ENCODE assay signal across 8 cellular contexts in genomic region chr3:129441782-129442181, GRCh38. TPM values are rescaled to one million over a fixed set of nuclear protein-coding genes. Genes with fewer than 3 reads are reported as not detected.
A peak's percentile ranks its signal among the peaks of the same experiment; 100 is the strongest.
DNase-seq lines count a peak whose midpoint lies in the region; ATAC-seq, FAIRE-seq and TF ChIP-seq lines count a peak whose summit lies in the region.

No MANE protein-coding gene starts in this region.

- no peaks in the 10 kb centered on the region for H3K27me3 Mint-ChIP-seq in activated T-helper 2 cell treated with anti-CD3 and anti-CD28 coated beads, Interferon-gamma antibody, Interleukin-2, Interleukin-4, amounts not matched to agents 10 μg/mL and 5 μg/mL and 100 μg/mL, durations not matched to agents 14 hours and 24 hours and 36 hours (ENCODE audit: low read depth)

- H3K27me3 ChIP-seq in liver (ENCODE audit: control insufficient read depth in 4 of 4, insufficient read depth in 4 of 4, low read length in 3 of 4) (no peaks in the 10 kb centered on the region), HepG2 (ENCODE audit: control insufficient read depth in 1 of 2, insufficient read depth in 2 of 2, low read length in 2 of 2) (no peaks in the 10 kb centered on the region; a peak in 1 of 5 replicates), right atrium auricular region (no peaks in the 10 kb centered on the region)

- no peak for FAIRE-seq in HepG2 (lab: Jason Lieb, UNC)

- H3K4me1 Mint-ChIP-seq in activated T-helper 2 cell treated with anti-CD3 and anti-CD28 coated beads, Interferon-gamma antibody, Interleukin-2, Interleukin-4, amounts not matched to agents 10 μg/mL and 5 μg/mL and 100 μg/mL, durations not matched to agents 14 hours and 24 hours and 36 hours (ENCODE audit: low read depth), result peaks cover 43% of the 10 kb centered on the region

- in situ Hi-C loops in HepG2 (cut with HindIII; ENCODE audit: extremely low pct_ligation_motif_present, low pct_unique_long_range_greater_than_20kb), result no loop called here

- CTCF ChIA-PET in HepG2 (lab: Yijun Ruan, JAX; ENCODE audit: low intra/inter-chr PET ratio, low total read pairs), result no interaction called here

- 12% methylated on average over 4 of the region's 4 CpGs for WGBS in liver
- WGBS in HepG2 (ENCODE audit: low lambda C conversion rate), result 69% methylated on average over 4 of the region's 4 CpGs

- H3K4me3 Mint-ChIP-seq in activated T-helper 2 cell treated with anti-CD3 and anti-CD28 coated beads, Interferon-gamma antibody, Interleukin-2, Interleukin-4, amounts not matched to agents 10 μg/mL and 5 μg/mL and 100 μg/mL, durations not matched to agents 14 hours and 24 hours and 36 hours (ENCODE audit: low read depth), result peak overlapping the region; percentile 92

- H3K9ac ChIP-seq in liver (ENCODE audit: low read depth in 1 of 2, low read length in 2 of 2) (peak overlapping the region; percentile 42 to 67), HepG2 (ENCODE audit: insufficient read depth, low read depth, low read length) (no peak overlapping the region)

- no peak overlapping the region for H3K4me3 ChIP-seq in liver (ENCODE audit: low read depth in 1 of 3, low read length in 3 of 3)
- no peak overlapping the region for H3K4me3 ChIP-seq in HepG2 (replicated peaks in 1 of 3; ENCODE audit: insufficient read depth in 1 of 3, low read depth in 2 of 3, low read length in 3 of 3)
- H3K4me3 ChIP-seq in right atrium auricular region, result no peak overlapping the region

- ATAC-seq in HepG2 (no peak), HG02798 (IDR thresholded peaks at IDR 0.05; ENCODE audit: poor library complexity, unreplicated experiment) (no peak), HG03457 (IDR thresholded peaks at IDR 0.05; ENCODE audit: unreplicated experiment) (no peak), GM21423 (IDR thresholded peaks at IDR 0.05; ENCODE audit: unreplicated experiment) (no peak)

- POLR2A ChIA-PET in HepG2 (lab: Yijun Ruan, JAX), result no interaction called here

- peaks cover 23% of the 10 kb centered on the region for H3K79me2 ChIP-seq in HepG2 (ENCODE audit: insufficient read depth, low read length)

- no peaks in the 10 kb centered on the region for H3K9me3 Mint-ChIP-seq in activated T-helper 2 cell treated with anti-CD3 and anti-CD28 coated beads, Interferon-gamma antibody, Interleukin-2, Interleukin-4, amounts not matched to agents 10 μg/mL and 5 μg/mL and 100 μg/mL, durations not matched to agents 14 hours and 24 hours and 36 hours

- DNase-seq in HepG2 (ENCODE audit: low spot score) (no peak), right atrium auricular region (ENCODE audit: low spot score) (no peak), superior temporal gyrus (ENCODE audit: extremely low spot score) (peak; percentile 73)
- no peak for DNase-seq in activated T-helper 2 cell treated with anti-CD3 and anti-CD28 coated beads, Interferon-gamma antibody, Interleukin-2, Interleukin-4, amounts not matched to agents 10 μg/mL and 5 μg/mL and 100 μg/mL, durations not matched to agents 14 hours and 24 hours and 36 hours (ENCODE audit: low spot score)

- TF ChIP-seq EP300 in HepG2 (IDR thresholded peaks at IDR 0.05; ENCODE audit: low read depth in 2 of 2, low read length in 2 of 2) (no peak), HepG2 (CRISPR knock-in tag; IDR thresholded peaks at IDR 0.05; ENCODE audit: borderline replicate concordance) (no peak)

- H3K27ac Mint-ChIP-seq in activated T-helper 2 cell treated with anti-CD3 and anti-CD28 coated beads, Interferon-gamma antibody, Interleukin-2, Interleukin-4, amounts not matched to agents 10 μg/mL and 5 μg/mL and 100 μg/mL, durations not matched to agents 14 hours and 24 hours and 36 hours, result peak overlapping the region; percentile 99

- TF ChIP-seq RAD21 in liver (IDR thresholded peaks at IDR 0.05) (peak; percentile 40 to 52), HepG2 (CRISPR knock-in tag; IDR thresholded peaks at IDR 0.05) (no peak)

- H2AFZ ChIP-seq in HepG2 (ENCODE audit: low read length), result no peak overlapping the region

- H3K27ac ChIP-seq in liver (ENCODE audit: low read depth in 1 of 2, low read length in 2 of 2), result peak overlapping the region; percentile 55 to 65
- no peak overlapping the region for H3K27ac ChIP-seq in HepG2 (ENCODE audit: extremely low read length, insufficient read depth, low read length)
- peak overlapping the region; percentile 85 to 92 for H3K27ac ChIP-seq in right atrium auricular region

- H3K9me3 ChIP-seq in liver (ENCODE audit: control insufficient read depth in 4 of 4, low read length in 3 of 4) (no peaks in the 10 kb centered on the region), HepG2 (ENCODE audit: low read length) (no peaks in the 10 kb centered on the region), right atrium auricular region (no peaks in the 10 kb centered on the region)

- peaks cover 0 to 53% (median 30%) of the 10 kb centered on the region in 4 donors for H3K4me1 ChIP-seq in liver (ENCODE audit: control insufficient read depth in 4 of 4, insufficient read depth in 4 of 4, low read length in 3 of 4)
- peaks cover 42% of the 10 kb centered on the region for H3K4me1 ChIP-seq in HepG2 (ENCODE audit: insufficient read depth, low read length)
- peaks cover 0 to 47% of the 10 kb centered on the region in 2 donors for H3K4me1 ChIP-seq in right atrium auricular region

- H3K4me2 ChIP-seq in HepG2 (ENCODE audit: low read depth, low read length), result no peak overlapping the region; the same call in 1 of the 2 replicates

- no TSS peak for BruUV-seq in HepG2 (replicated peaks; lab: Mats Ljungman, UMichigan)

- TF ChIP-seq CTCF in liver (IDR thresholded peaks at IDR 0.05; ENCODE audit: low read depth, low read length, missing input control) (no peak), HepG2 (CRISPR knock-in tag; IDR thresholded peaks at IDR 0.05) (no peak), right atrium auricular region (IDR thresholded peaks at IDR 0.05) (no peak)

- intact Hi-C loops in HepG2 (cut with micrococcal nuclease; ENCODE audit: unreplicated experiment), result no loop called here
- intact Hi-C loops in activated T-helper 2 cell treated with anti-CD3 and anti-CD28 coated beads, Interferon-gamma antibody, Interleukin-2, Interleukin-4, amounts not matched to agents 10 μg/mL and 5 μg/mL and 100 μg/mL, durations not matched to agents 14 hours and 24 hours and 36 hours (cut with micrococcal nuclease), result loop anchor here (2.0 to 5.0 kb wide), 4 partner anchors 19 to 319 kb away; partner anchors contain the start of genes CNBP, HMCES and RAB43

- peaks cover 24% of the 10 kb centered on the region for H3K36me3 Mint-ChIP-seq in activated T-helper 2 cell treated with anti-CD3 and anti-CD28 coated beads, Interferon-gamma antibody, Interleukin-2, Interleukin-4, amounts not matched to agents 10 μg/mL and 5 μg/mL and 100 μg/mL, durations not matched to agents 14 hours and 24 hours and 36 hours (ENCODE audit: low read depth)

- no peaks in the 10 kb centered on the region for H4K20me1 ChIP-seq in HepG2 (ENCODE audit: insufficient read depth, low read length)

- TF ChIP-seq POLR2A in HepG2 (IDR thresholded peaks at IDR 0.05; ENCODE audit: insufficient read depth in 1 of 2, low read depth in 2 of 2, low read length in 2 of 2), result no peak

- H3K36me3 ChIP-seq in liver (ENCODE audit: control insufficient read depth in 4 of 4, insufficient read depth in 3 of 4, low read depth in 1 of 4, low read length in 3 of 4) (peaks cover 0 to 6% (median 5%) of the 10 kb centered on the region in 4 donors), HepG2 (replicated peaks in 1 of 2; ENCODE audit: control insufficient read depth in 1 of 2, insufficient read depth in 2 of 2, low read length in 2 of 2) (peaks cover 3 to 9% of the 10 kb centered on the region in 2 experiments; a peak in 4 of 5 replicates), right atrium auricular region (peaks cover 9% of the 10 kb centered on the region)

RNA-seq across cellular contexts. Expression of gene IFT122, which starts 1.8 kb away (rescaled TPM):
- total RNA-seq in liver (10 to 100 TPM; 14.9 to 25.8 TPM), HepG2 (2016; rRNA removed; fragmentation: Illumina TruSeq; extraction: Trizol) (10.3 and 10.8 TPM in 2 replicates), right atrium auricular region (10 to 100 TPM; 18.5 to 36.9 TPM)
- polyA plus RNA-seq in liver (1 to 10 TPM; 3.3 to 6.3 TPM), HepG2 (2011; rRNA removed) (9.1 and 10.1 TPM in 2 replicates)
- total RNA-seq in HepG2 (2016; cell fraction: cytosol; rRNA removed; fragmentation: Illumina TruSeq; extraction: Trizol; ENCODE audit: low read depth), result 1.7 and 3.1 TPM in 2 replicates
- 9.7 and 10.0 TPM in 2 replicates for total RNA-seq in HepG2 (2016; cell fraction: insoluble cytoplasmic fraction; rRNA removed; fragmentation: Illumina TruSeq; extraction: Trizol)
- total RNA-seq in HepG2 (2016; cell fraction: membrane; rRNA removed; fragmentation: Illumina TruSeq; extraction: Trizol), result 3.2 and 3.8 TPM in 2 replicates
- 13.1 and 17.6 TPM in 2 replicates for total RNA-seq in HepG2 (2016; cell fraction: nucleus; rRNA removed; fragmentation: Illumina TruSeq; extraction: Trizol)
- polyA plus RNA-seq in HepG2 (2011; cell fraction: cytosol; rRNA removed), result 6.0 and 7.1 TPM in 2 replicates
- polyA plus RNA-seq in HepG2 (2011; cell fraction: nucleus; rRNA removed), result 39.5 and 68.7 TPM in 2 replicates
- polyA plus RNA-seq in HepG2 (2012), result 8.5 and 8.9 TPM in 2 replicates
- 1.0 and 2.0 TPM in 2 replicates for polyA plus RNA-seq in HepG2 (2016; cell fraction: cytosol; fragmentation: Illumina TruSeq; extraction: Trizol; ENCODE audit: low read depth)
- 6.8 and 7.9 TPM in 2 replicates for polyA plus RNA-seq in HepG2 (2016; cell fraction: insoluble cytoplasmic fraction; fragmentation: Illumina TruSeq; extraction: Trizol; ENCODE audit: low read depth)
- polyA plus RNA-seq in HepG2 (2016; cell fraction: membrane; fragmentation: Illumina TruSeq; extraction: Trizol; ENCODE audit: low read depth), result 1.5 and 2.2 TPM in 2 replicates
- 31.1 and 32.0 TPM in 2 replicates for polyA plus RNA-seq in HepG2 (2016; cell fraction: nucleus; fragmentation: Illumina TruSeq; extraction: Trizol; ENCODE audit: insufficient read depth, low read depth)
- 44.2 and 53.6 TPM in 2 replicates for polyA minus RNA-seq in HepG2 (2011; rRNA and poly(A)+ RNA removed; ENCODE audit: low replicate concordance)
- polyA minus RNA-seq in HepG2 (2011; cell fraction: cytosol; rRNA and poly(A)+ RNA removed), result 4.7 and 7.2 TPM in 2 replicates
- 22.0 and 30.6 TPM in 2 replicates for polyA minus RNA-seq in HepG2 (2011; cell fraction: nucleus; rRNA and poly(A)+ RNA removed)
- 15.7 and 17.6 TPM in 2 replicates for total RNA-seq in activated T-helper 2 cell treated with anti-CD3 and anti-CD28 coated beads, Interferon-gamma antibody, Interleukin-2, Interleukin-4, amounts not matched to agents 10 μg/mL and 5 μg/mL and 100 μg/mL, durations not matched to agents 14 hours and 24 hours and 36 hours

RNA-seq across cellular contexts. Expression of gene MBD4, which starts 2.0 kb away (rescaled TPM):
- total RNA-seq in liver, result 10 to 100 TPM; 16.9 to 17.1 TPM
- polyA plus RNA-seq in liver, result 10 to 100 TPM; 17.4 to 24.8 TPM
- total RNA-seq in HepG2 (2016; rRNA removed; fragmentation: Illumina TruSeq; extraction: Trizol), result 25.3 and 26.9 TPM in 2 replicates
- total RNA-seq in HepG2 (2016; cell fraction: cytosol; rRNA removed; fragmentation: Illumina TruSeq; extraction: Trizol; ENCODE audit: low read depth), result 5.2 and 7.0 TPM in 2 replicates
- total RNA-seq in HepG2 (2016; cell fraction: insoluble cytoplasmic fraction; rRNA removed; fragmentation: Illumina TruSeq; extraction: Trizol), result 25.0 and 27.0 TPM in 2 replicates
- 11.5 and 12.6 TPM in 2 replicates for total RNA-seq in HepG2 (2016; cell fraction: membrane; rRNA removed; fragmentation: Illumina TruSeq; extraction: Trizol)
- 30.2 and 35.1 TPM in 2 replicates for total RNA-seq in HepG2 (2016; cell fraction: nucleus; rRNA removed; fragmentation: Illumina TruSeq; extraction: Trizol)
- polyA plus RNA-seq in HepG2 (2011; rRNA removed), result 13.7 and 14.9 TPM in 2 replicates
- polyA plus RNA-seq in HepG2 (2011; cell fraction: cytosol; rRNA removed), result 4.8 and 4.9 TPM in 2 replicates
- polyA plus RNA-seq in HepG2 (2011; cell fraction: nucleus; rRNA removed), result 22.5 and 26.7 TPM in 2 replicates
- 10.8 and 12.2 TPM in 2 replicates for polyA plus RNA-seq in HepG2 (2012)
- polyA plus RNA-seq in HepG2 (2016; cell fraction: cytosol; fragmentation: Illumina TruSeq; extraction: Trizol; ENCODE audit: low read depth), result 1.9 and 2.1 TPM in 2 replicates
- polyA plus RNA-seq in HepG2 (2016; cell fraction: insoluble cytoplasmic fraction; fragmentation: Illumina TruSeq; extraction: Trizol; ENCODE audit: low read depth), result 21.7 and 24.1 TPM in 2 replicates
- polyA plus RNA-seq in HepG2 (2016; cell fraction: membrane; fragmentation: Illumina TruSeq; extraction: Trizol; ENCODE audit: low read depth), result 4.6 and 5.5 TPM in 2 replicates
- 43.7 and 51.7 TPM in 2 replicates for polyA plus RNA-seq in HepG2 (2016; cell fraction: nucleus; fragmentation: Illumina TruSeq; extraction: Trizol; ENCODE audit: insufficient read depth, low read depth)
- polyA minus RNA-seq in HepG2 (2011; rRNA and poly(A)+ RNA removed; ENCODE audit: low replicate concordance), result 6.9 and 16.7 TPM in 2 replicates
- 4.8 and 6.9 TPM in 2 replicates for polyA minus RNA-seq in HepG2 (2011; cell fraction: cytosol; rRNA and poly(A)+ RNA removed)
- polyA minus RNA-seq in HepG2 (2011; cell fraction: nucleus; rRNA and poly(A)+ RNA removed), result 32.4 and 39.8 TPM in 2 replicates
- total RNA-seq in activated T-helper 2 cell treated with anti-CD3 and anti-CD28 coated beads, Interferon-gamma antibody, Interleukin-2, Interleukin-4, amounts not matched to agents 10 μg/mL and 5 μg/mL and 100 μg/mL, durations not matched to agents 14 hours and 24 hours and 36 hours, result 41.9 and 45.9 TPM in 2 replicates
- total RNA-seq in right atrium auricular region, result 10 to 100 TPM; 17.8 to 26.4 TPM

RNA-seq across cellular contexts. Expression of gene EFCAB12, which starts 13.3 kb away (rescaled TPM):
- total RNA-seq in liver (under 1 TPM; 0.37 to 0.67 TPM), HepG2 (2016; rRNA removed; fragmentation: Illumina TruSeq; extraction: Trizol) (0.11 and 0.31 TPM in 2 replicates), right atrium auricular region (under 1 TPM in 1 of 2 donors, not detected in 1; 0.28 TPM)
- polyA plus RNA-seq in liver (1 to 10 TPM in 1 of 2 donors, under 1 TPM in 1; 0.62 to 2.4 TPM), HepG2 (2011; rRNA removed) (2.4 and 2.9 TPM in 2 replicates)
- 0.18 TPM in 1 of 2 replicates, not detected in the other for total RNA-seq in HepG2 (2016; cell fraction: cytosol; rRNA removed; fragmentation: Illumina TruSeq; extraction: Trizol; ENCODE audit: low read depth)
- 0.07 and 0.26 TPM in 2 replicates for total RNA-seq in HepG2 (2016; cell fraction: insoluble cytoplasmic fraction; rRNA removed; fragmentation: Illumina TruSeq; extraction: Trizol)
- total RNA-seq in HepG2 (2016; cell fraction: membrane; rRNA removed; fragmentation: Illumina TruSeq; extraction: Trizol), result 0.14 and 0.15 TPM in 2 replicates
- total RNA-seq in HepG2 (2016; cell fraction: nucleus; rRNA removed; fragmentation: Illumina TruSeq; extraction: Trizol), result 0.34 and 0.50 TPM in 2 replicates
- 1.3 and 1.4 TPM in 2 replicates for polyA plus RNA-seq in HepG2 (2011; cell fraction: cytosol; rRNA removed)
- 9.6 and 10.2 TPM in 2 replicates for polyA plus RNA-seq in HepG2 (2011; cell fraction: nucleus; rRNA removed)
- polyA plus RNA-seq in HepG2 (2012), result 2.4 and 3.5 TPM in 2 replicates
- polyA plus RNA-seq in HepG2 (2016; cell fraction: cytosol; fragmentation: Illumina TruSeq; extraction: Trizol; ENCODE audit: low read depth), result 0.06 and 0.17 TPM in 2 replicates
- 0.33 and 0.35 TPM in 2 replicates for polyA plus RNA-seq in HepG2 (2016; cell fraction: insoluble cytoplasmic fraction; fragmentation: Illumina TruSeq; extraction: Trizol; ENCODE audit: low read depth)
- polyA plus RNA-seq in HepG2 (2016; cell fraction: membrane; fragmentation: Illumina TruSeq; extraction: Trizol; ENCODE audit: low read depth), result 0.15 and 0.24 TPM in 2 replicates
- 0.92 and 1.5 TPM in 2 replicates for polyA plus RNA-seq in HepG2 (2016; cell fraction: nucleus; fragmentation: Illumina TruSeq; extraction: Trizol; ENCODE audit: insufficient read depth, low read depth)
- polyA minus RNA-seq in HepG2 (2011; rRNA and poly(A)+ RNA removed; ENCODE audit: low replicate concordance), result 1.9 and 2.0 TPM in 2 replicates
- 0.70 and 0.89 TPM in 2 replicates for polyA minus RNA-seq in HepG2 (2011; cell fraction: cytosol; rRNA and poly(A)+ RNA removed)
- 3.9 and 4.8 TPM in 2 replicates for polyA minus RNA-seq in HepG2 (2011; cell fraction: nucleus; rRNA and poly(A)+ RNA removed)
- 0.25 and 0.48 TPM in 2 replicates for total RNA-seq in activated T-helper 2 cell treated with anti-CD3 and anti-CD28 coated beads, Interferon-gamma antibody, Interleukin-2, Interleukin-4, amounts not matched to agents 10 μg/mL and 5 μg/mL and 100 μg/mL, durations not matched to agents 14 hours and 24 hours and 36 hours
